In genomic region chr5:178398856-178399722, GRCh38 we compare ENCODE assay signal across 14 cellular contexts.
DNase-seq lines count a peak whose midpoint lies in the region; TF ChIP-seq lines count a peak whose summit lies in the region.
"Had no signal": no experiment of that assay in that cellular context is flagged by ENCODE, and none has a peak within 500 bp of the region (broad histone marks: within the 10 kb centered on the region; RNA-seq: fewer than 3 reads in every experiment).

No MANE protein-coding gene starts in this region.

- H3K4me3 ChIP-seq in MG63 (no peak overlapping the region), endodermal cell (ENCODE audit: low read length) (no peak overlapping the region), osteoblast (ENCODE audit: insufficient read depth, low read length) (no peak overlapping the region)
- H3K4me3 ChIP-seq: dorsolateral prefrontal cortex had no signal

- peak; percentile 3 for DNase-seq in DMS79 (lab: John Stamatoyannopoulos, UW)
- DNase-seq in MG63, result peak; percentile 34
- no peak for DNase-seq in endodermal cell
- DNase-seq in osteoblast (ENCODE audit: insufficient read length, low spot score, missing footprints), result peak; percentile 66
- DNase-seq in NCI-H1105 treated with DMSO at 0.1 percent for 48 hours (lab: John Stamatoyannopoulos, UW), result no peak
- no peak for DNase-seq in Kasumi-1 (lab: John Stamatoyannopoulos, UW)
- DNase-seq in nucleus accumbens (lab: John Stamatoyannopoulos, UW), result no peak
- DNase-seq: activated CD4-positive, alpha-beta T cell treated with anti-CD3 and anti-CD28 coated beads for 48 hours; NCI-H2029 treated with DMSO at 0.1 percent for 48 hours; NCI-H526 treated with DMSO at 0.1 percent for 48 hours; occipital lobe had no signal

- H3K4me1 Mint-ChIP-seq in endodermal cell, result peaks cover 10% of the 10 kb centered on the region
- H3K4me1 Mint-ChIP-seq: activated naive CD4-positive, alpha-beta T cell treated with anti-CD3 and anti-CD28 coated beads, Interleukin-2, amount 50 U/mL, for 24 hours had no signal

- H4K20me1 ChIP-seq in osteoblast (ENCODE audit: insufficient read depth, low read length), result no peaks in the 10 kb centered on the region

- H3K36me3 Mint-ChIP-seq in endodermal cell (ENCODE audit: low read depth), result no peaks in the 10 kb centered on the region
- H3K36me3 Mint-ChIP-seq: brain had no signal

- 80 to 91% methylated on average over 7 to 16 of the region's 16 CpGs for WGBS in endodermal cell (ENCODE audit: insufficient coverage in 1 of 2, insufficient read length in 1 of 2), 2 experiments

- no peaks in the 10 kb centered on the region for H3K27me3 Mint-ChIP-seq in endodermal cell (ENCODE audit: insufficient read depth)

- peak overlapping the region; percentile 19 for H3K4me3 Mint-ChIP-seq in endodermal cell
- H3K4me3 Mint-ChIP-seq: activated naive CD4-positive, alpha-beta T cell treated with anti-CD3 and anti-CD28 coated beads, Interleukin-2, amount 50 U/mL, for 24 hours; brain had no signal

- no peak overlapping the region for H3K4me2 ChIP-seq in osteoblast (ENCODE audit: insufficient read depth, low read length)

- H3K9me3 ChIP-seq in MG63 (no peaks in the 10 kb centered on the region), endodermal cell (ENCODE audit: control insufficient read depth, low read length) (no peaks in the 10 kb centered on the region), osteoblast (ENCODE audit: low read depth, low read length) (no peaks in the 10 kb centered on the region)

- H3K36me3 ChIP-seq in MG63 (peaks cover 10% of the 10 kb centered on the region), endodermal cell (ENCODE audit: control insufficient read depth, insufficient read depth, low read length) (no peaks in the 10 kb centered on the region), osteoblast (ENCODE audit: insufficient read depth, low read length) (no peaks in the 10 kb centered on the region)

- peak overlapping the region; percentile 67 for H3K27ac Mint-ChIP-seq in endodermal cell
- H3K27ac Mint-ChIP-seq: activated naive CD4-positive, alpha-beta T cell treated with anti-CD3 and anti-CD28 coated beads, Interleukin-2, amount 50 U/mL, for 24 hours had no signal

- H3K9ac ChIP-seq in endodermal cell (ENCODE audit: extremely low read depth, low read length, poor library complexity, severe bottlenecking), result no peak overlapping the region

- H3K4me1 ChIP-seq in endodermal cell (ENCODE audit: control insufficient read depth, insufficient read depth, low read length) (peaks cover 9% of the 10 kb centered on the region), osteoblast (ENCODE audit: insufficient read depth, low read length) (no peaks in the 10 kb centered on the region)

- no peaks in the 10 kb centered on the region for H3K79me2 ChIP-seq in osteoblast (ENCODE audit: insufficient read depth, low read length)

- peak overlapping the region; percentile 3 for H3K27ac ChIP-seq in endodermal cell (ENCODE audit: low read depth, low read length)
- H3K27ac ChIP-seq in osteoblast (ENCODE audit: low read depth, low read length), result no peak overlapping the region
- H3K27ac ChIP-seq: dorsolateral prefrontal cortex had no signal

- no peaks in the 10 kb centered on the region for H3K9me3 Mint-ChIP-seq in endodermal cell
- H3K9me3 Mint-ChIP-seq: activated naive CD4-positive, alpha-beta T cell treated with anti-CD3 and anti-CD28 coated beads, Interleukin-2, amount 50 U/mL, for 24 hours had no signal

- H2AFZ ChIP-seq in osteoblast (ENCODE audit: low read length), result no peak overlapping the region

- TF ChIP-seq CTCF in endodermal cell (conservative IDR thresholded peaks at IDR 0.05) (no peak), osteoblast (IDR thresholded peaks at IDR 0.05; ENCODE audit: extremely low read depth, low read depth, low read length) (no peak)

- H3K27me3 ChIP-seq in MG63, result no peaks in the 10 kb centered on the region
- no peaks in the 10 kb centered on the region for H3K27me3 ChIP-seq in endodermal cell (ENCODE audit: control insufficient read depth, insufficient read depth, low read length, poor library complexity, severe bottlenecking)
- H3K27me3 ChIP-seq in osteoblast (ENCODE audit: insufficient read depth, low read length), result no peaks in the 10 kb centered on the region

Comparison
In these comparisons a context has a peak if more than half of its experiments do, and no peak if none do; other contexts are left out.
1. DNase-seq: peak in DMS79 (single experiment), MG63 (single experiment) and osteoblast (single experiment); none in endodermal cell (single experiment), NCI-H1105 treated with DMSO at 0.1 percent for 48 hours (single experiment), Kasumi-1 (0 of 2) and nucleus accumbens (0 of 56).